1 cellular context compared by ENCODE assay signal in the genomic region with DNA sequence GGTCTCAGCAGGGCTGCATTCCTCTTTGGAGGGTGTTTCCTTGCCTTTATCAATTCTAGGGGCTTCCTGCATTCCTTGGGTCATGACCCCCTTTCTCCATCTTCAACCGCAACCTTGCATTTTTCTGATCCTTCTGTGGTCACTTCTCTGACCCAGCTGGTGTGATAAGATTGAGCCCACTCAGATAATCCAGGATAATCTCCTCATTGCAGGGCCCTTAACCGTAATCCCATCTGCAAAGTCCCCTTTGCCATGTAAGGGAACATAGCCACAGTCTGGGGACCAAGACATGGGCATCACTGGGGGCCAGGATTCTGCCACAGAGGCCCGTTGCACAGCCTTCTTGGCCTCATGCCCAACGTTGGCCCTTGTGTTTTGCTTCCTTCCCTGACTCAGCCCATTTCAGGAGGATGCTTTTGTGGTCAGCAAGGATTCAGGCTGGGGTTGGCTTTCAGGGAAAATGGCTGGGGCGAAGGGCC.
TF ChIP-seq lines count a peak whose summit lies in the region.

No MANE protein-coding gene starts in this region.

TF ChIP-seq in K562, 482 proteins besides CTCF, POLR2A, EP300 and RAD21 (continued from another document and continues in another):
- TF ChIP-seq, protein P1, sequence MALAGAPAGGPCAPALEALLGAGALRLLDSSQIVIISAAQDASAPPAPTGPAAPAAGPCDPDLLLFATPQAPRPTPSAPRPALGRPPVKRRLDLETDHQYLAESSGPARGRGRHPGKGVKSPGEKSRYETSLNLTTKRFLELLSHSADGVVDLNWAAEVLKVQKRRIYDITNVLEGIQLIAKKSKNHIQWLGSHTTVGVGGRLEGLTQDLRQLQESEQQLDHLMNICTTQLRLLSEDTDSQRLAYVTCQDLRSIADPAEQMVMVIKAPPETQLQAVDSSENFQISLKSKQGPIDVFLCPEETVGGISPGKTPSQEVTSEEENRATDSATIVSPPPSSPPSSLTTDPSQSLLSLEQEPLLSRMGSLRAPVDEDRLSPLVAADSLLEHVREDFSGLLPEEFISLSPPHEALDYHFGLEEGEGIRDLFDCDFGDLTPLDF (CRISPR knock-in tag; IDR thresholded peaks at IDR 0.05) = no peak
- TF ChIP-seq DACH1 (IDR thresholded peaks at IDR 0.05; ENCODE audit: partially characterized antibody) = peak; percentile 43
- TF ChIP-seq, protein P2, sequence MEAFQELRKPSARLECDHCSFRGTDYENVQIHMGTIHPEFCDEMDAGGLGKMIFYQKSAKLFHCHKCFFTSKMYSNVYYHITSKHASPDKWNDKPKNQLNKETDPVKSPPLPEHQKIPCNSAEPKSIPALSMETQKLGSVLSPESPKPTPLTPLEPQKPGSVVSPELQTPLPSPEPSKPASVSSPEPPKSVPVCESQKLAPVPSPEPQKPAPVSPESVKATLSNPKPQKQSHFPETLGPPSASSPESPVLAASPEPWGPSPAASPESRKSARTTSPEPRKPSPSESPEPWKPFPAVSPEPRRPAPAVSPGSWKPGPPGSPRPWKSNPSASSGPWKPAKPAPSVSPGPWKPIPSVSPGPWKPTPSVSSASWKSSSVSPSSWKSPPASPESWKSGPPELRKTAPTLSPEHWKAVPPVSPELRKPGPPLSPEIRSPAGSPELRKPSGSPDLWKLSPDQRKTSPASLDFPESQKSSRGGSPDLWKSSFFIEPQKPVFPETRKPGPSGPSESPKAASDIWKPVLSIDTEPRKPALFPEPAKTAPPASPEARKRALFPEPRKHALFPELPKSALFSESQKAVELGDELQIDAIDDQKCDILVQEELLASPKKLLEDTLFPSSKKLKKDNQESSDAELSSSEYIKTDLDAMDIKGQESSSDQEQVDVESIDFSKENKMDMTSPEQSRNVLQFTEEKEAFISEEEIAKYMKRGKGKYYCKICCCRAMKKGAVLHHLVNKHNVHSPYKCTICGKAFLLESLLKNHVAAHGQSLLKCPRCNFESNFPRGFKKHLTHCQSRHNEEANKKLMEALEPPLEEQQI (IDR thresholded peaks at IDR 0.05) = no peak
- TF ChIP-seq SMAD1 (IDR thresholded peaks at IDR 0.05; ENCODE audit: low read depth, low read length, partially characterized antibody) = peak; percentile 76
- peak; percentile 59; the same call in 1 of the 2 replicates for TF ChIP-seq KHSRP (IDR thresholded peaks at IDR 0.05)
- TF ChIP-seq, protein P3, sequence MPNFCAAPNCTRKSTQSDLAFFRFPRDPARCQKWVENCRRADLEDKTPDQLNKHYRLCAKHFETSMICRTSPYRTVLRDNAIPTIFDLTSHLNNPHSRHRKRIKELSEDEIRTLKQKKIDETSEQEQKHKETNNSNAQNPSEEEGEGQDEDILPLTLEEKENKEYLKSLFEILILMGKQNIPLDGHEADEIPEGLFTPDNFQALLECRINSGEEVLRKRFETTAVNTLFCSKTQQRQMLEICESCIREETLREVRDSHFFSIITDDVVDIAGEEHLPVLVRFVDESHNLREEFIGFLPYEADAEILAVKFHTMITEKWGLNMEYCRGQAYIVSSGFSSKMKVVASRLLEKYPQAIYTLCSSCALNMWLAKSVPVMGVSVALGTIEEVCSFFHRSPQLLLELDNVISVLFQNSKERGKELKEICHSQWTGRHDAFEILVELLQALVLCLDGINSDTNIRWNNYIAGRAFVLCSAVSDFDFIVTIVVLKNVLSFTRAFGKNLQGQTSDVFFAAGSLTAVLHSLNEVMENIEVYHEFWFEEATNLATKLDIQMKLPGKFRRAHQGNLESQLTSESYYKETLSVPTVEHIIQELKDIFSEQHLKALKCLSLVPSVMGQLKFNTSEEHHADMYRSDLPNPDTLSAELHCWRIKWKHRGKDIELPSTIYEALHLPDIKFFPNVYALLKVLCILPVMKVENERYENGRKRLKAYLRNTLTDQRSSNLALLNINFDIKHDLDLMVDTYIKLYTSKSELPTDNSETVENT (CRISPR knock-in tag; IDR thresholded peaks at IDR 0.05) = no peak
- TF ChIP-seq, protein P4, sequence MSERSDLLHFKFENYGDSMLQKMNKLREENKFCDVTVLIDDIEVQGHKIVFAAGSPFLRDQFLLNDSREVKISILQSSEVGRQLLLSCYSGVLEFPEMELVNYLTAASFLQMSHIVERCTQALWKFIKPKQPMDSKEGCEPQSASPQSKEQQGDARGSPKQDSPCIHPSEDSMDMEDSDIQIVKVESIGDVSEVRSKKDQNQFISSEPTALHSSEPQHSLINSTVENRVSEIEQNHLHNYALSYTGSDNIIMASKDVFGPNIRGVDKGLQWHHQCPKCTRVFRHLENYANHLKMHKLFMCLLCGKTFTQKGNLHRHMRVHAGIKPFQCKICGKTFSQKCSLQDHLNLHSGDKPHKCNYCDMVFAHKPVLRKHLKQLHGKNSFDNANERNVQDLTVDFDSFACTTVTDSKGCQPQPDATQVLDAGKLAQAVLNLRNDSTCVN (CRISPR knock-in tag; IDR thresholded peaks at IDR 0.05) = no peak
- TF ChIP-seq MIER1 (IDR thresholded peaks at IDR 0.05; ENCODE audit: low read depth) = no peak
- no peak for TF ChIP-seq ZNF143 (CRISPR knock-in tag; IDR thresholded peaks at IDR 0.05)
- TF ChIP-seq SREBF2 (CRISPR knock-in tag; IDR thresholded peaks at IDR 0.05) = no peak
- no peak for TF ChIP-seq PHB (CRISPR knock-in tag; IDR thresholded peaks at IDR 0.05)
- no peak for TF ChIP-seq FOXP1 (CRISPR knock-in tag; IDR thresholded peaks at IDR 0.05)
- TF ChIP-seq, protein P5, sequence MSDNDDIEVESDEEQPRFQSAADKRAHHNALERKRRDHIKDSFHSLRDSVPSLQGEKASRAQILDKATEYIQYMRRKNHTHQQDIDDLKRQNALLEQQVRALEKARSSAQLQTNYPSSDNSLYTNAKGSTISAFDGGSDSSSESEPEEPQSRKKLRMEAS (CRISPR knock-in tag; IDR thresholded peaks at IDR 0.05) = no peak
- TF ChIP-seq ZBED1 (IDR thresholded peaks at IDR 0.05) = 0 out of 2 replicates have a peak, but pooled peaks have one; percentile 58
- TF ChIP-seq, protein P6, sequence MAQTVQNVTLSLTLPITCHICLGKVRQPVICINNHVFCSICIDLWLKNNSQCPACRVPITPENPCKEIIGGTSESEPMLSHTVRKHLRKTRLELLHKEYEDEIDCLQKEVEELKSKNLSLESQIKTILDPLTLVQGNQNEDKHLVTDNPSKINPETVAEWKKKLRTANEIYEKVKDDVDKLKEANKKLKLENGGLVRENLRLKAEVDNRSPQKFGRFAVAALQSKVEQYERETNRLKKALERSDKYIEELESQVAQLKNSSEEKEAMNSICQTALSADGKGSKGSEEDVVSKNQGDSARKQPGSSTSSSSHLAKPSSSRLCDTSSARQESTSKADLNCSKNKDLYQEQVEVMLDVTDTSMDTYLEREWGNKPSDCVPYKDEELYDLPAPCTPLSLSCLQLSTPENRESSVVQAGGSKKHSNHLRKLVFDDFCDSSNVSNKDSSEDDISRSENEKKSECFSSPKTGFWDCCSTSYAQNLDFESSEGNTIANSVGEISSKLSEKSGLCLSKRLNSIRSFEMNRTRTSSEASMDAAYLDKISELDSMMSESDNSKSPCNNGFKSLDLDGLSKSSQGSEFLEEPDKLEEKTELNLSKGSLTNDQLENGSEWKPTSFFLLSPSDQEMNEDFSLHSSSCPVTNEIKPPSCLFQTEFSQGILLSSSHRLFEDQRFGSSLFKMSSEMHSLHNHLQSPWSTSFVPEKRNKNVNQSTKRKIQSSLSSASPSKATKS (CRISPR knock-in tag; IDR thresholded peaks at IDR 0.05) = no peak
- TF ChIP-seq, protein P7, sequence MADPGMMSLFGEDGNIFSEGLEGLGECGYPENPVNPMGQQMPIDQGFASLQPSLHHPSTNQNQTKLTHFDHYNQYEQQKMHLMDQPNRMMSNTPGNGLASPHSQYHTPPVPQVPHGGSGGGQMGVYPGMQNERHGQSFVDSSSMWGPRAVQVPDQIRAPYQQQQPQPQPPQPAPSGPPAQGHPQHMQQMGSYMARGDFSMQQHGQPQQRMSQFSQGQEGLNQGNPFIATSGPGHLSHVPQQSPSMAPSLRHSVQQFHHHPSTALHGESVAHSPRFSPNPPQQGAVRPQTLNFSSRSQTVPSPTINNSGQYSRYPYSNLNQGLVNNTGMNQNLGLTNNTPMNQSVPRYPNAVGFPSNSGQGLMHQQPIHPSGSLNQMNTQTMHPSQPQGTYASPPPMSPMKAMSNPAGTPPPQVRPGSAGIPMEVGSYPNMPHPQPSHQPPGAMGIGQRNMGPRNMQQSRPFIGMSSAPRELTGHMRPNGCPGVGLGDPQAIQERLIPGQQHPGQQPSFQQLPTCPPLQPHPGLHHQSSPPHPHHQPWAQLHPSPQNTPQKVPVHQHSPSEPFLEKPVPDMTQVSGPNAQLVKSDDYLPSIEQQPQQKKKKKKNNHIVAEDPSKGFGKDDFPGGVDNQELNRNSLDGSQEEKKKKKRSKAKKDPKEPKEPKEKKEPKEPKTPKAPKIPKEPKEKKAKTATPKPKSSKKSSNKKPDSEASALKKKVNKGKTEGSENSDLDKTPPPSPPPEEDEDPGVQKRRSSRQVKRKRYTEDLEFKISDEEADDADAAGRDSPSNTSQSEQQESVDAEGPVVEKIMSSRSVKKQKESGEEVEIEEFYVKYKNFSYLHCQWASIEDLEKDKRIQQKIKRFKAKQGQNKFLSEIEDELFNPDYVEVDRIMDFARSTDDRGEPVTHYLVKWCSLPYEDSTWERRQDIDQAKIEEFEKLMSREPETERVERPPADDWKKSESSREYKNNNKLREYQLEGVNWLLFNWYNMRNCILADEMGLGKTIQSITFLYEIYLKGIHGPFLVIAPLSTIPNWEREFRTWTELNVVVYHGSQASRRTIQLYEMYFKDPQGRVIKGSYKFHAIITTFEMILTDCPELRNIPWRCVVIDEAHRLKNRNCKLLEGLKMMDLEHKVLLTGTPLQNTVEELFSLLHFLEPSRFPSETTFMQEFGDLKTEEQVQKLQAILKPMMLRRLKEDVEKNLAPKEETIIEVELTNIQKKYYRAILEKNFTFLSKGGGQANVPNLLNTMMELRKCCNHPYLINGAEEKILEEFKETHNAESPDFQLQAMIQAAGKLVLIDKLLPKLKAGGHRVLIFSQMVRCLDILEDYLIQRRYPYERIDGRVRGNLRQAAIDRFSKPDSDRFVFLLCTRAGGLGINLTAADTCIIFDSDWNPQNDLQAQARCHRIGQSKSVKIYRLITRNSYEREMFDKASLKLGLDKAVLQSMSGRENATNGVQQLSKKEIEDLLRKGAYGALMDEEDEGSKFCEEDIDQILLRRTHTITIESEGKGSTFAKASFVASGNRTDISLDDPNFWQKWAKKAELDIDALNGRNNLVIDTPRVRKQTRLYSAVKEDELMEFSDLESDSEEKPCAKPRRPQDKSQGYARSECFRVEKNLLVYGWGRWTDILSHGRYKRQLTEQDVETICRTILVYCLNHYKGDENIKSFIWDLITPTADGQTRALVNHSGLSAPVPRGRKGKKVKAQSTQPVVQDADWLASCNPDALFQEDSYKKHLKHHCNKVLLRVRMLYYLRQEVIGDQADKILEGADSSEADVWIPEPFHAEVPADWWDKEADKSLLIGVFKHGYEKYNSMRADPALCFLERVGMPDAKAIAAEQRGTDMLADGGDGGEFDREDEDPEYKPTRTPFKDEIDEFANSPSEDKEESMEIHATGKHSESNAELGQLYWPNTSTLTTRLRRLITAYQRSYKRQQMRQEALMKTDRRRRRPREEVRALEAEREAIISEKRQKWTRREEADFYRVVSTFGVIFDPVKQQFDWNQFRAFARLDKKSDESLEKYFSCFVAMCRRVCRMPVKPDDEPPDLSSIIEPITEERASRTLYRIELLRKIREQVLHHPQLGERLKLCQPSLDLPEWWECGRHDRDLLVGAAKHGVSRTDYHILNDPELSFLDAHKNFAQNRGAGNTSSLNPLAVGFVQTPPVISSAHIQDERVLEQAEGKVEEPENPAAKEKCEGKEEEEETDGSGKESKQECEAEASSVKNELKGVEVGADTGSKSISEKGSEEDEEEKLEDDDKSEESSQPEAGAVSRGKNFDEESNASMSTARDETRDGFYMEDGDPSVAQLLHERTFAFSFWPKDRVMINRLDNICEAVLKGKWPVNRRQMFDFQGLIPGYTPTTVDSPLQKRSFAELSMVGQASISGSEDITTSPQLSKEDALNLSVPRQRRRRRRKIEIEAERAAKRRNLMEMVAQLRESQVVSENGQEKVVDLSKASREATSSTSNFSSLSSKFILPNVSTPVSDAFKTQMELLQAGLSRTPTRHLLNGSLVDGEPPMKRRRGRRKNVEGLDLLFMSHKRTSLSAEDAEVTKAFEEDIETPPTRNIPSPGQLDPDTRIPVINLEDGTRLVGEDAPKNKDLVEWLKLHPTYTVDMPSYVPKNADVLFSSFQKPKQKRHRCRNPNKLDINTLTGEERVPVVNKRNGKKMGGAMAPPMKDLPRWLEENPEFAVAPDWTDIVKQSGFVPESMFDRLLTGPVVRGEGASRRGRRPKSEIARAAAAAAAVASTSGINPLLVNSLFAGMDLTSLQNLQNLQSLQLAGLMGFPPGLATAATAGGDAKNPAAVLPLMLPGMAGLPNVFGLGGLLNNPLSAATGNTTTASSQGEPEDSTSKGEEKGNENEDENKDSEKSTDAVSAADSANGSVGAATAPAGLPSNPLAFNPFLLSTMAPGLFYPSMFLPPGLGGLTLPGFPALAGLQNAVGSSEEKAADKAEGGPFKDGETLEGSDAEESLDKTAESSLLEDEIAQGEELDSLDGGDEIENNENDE (IDR thresholded peaks at IDR 0.05; ENCODE audit: low read depth, low read length) = no peak
- TF ChIP-seq RBBP5 (IDR thresholded peaks at IDR 0.05; ENCODE audit: borderline replicate concordance, insufficient read depth, low read length, poor library complexity, severe bottlenecking) = no peak
- TF ChIP-seq, protein P8, sequence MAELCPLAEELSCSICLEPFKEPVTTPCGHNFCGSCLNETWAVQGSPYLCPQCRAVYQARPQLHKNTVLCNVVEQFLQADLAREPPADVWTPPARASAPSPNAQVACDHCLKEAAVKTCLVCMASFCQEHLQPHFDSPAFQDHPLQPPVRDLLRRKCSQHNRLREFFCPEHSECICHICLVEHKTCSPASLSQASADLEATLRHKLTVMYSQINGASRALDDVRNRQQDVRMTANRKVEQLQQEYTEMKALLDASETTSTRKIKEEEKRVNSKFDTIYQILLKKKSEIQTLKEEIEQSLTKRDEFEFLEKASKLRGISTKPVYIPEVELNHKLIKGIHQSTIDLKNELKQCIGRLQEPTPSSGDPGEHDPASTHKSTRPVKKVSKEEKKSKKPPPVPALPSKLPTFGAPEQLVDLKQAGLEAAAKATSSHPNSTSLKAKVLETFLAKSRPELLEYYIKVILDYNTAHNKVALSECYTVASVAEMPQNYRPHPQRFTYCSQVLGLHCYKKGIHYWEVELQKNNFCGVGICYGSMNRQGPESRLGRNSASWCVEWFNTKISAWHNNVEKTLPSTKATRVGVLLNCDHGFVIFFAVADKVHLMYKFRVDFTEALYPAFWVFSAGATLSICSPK (IDR thresholded peaks at IDR 0.05; ENCODE audit: borderline replicate concordance) = no peak
- TF ChIP-seq ZNF134 (CRISPR knock-in tag; conservative IDR thresholded peaks at IDR 0.05) = 0 out of 2 replicates have a peak, but pooled peaks have one; percentile 56
- TF ChIP-seq CBX1 (IDR thresholded peaks at IDR 0.05; ENCODE audit: low read depth) = no peak
- TF ChIP-seq, protein P9, sequence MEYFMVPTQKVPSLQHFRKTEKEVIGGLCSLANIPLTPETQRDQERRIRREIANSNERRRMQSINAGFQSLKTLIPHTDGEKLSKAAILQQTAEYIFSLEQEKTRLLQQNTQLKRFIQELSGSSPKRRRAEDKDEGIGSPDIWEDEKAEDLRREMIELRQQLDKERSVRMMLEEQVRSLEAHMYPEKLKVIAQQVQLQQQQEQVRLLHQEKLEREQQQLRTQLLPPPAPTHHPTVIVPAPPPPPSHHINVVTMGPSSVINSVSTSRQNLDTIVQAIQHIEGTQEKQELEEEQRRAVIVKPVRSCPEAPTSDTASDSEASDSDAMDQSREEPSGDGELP (CRISPR knock-in tag; IDR thresholded peaks at IDR 0.05; ENCODE audit: borderline replicate concordance) = peak; percentile 97
- TF ChIP-seq TEAD4 (IDR thresholded peaks at IDR 0.05; ENCODE audit: low read length) = peak; percentile 99
- 0 out of 2 replicates have a peak, but pooled peaks have one; percentile 71 for TF ChIP-seq TEAD4 (CRISPR knock-in tag; IDR thresholded peaks at IDR 0.05; ENCODE audit: borderline replicate concordance)
- no peak for TF ChIP-seq ZNF146 (CRISPR knock-in tag; IDR thresholded peaks at IDR 0.05; ENCODE audit: unreplicated experiment)
